Comparison of ENCODE assay signal across 8 cellular contexts in genomic region chrX:75154871-75155270, GRCh38. TPM values are rescaled to one million over a fixed set of nuclear protein-coding genes. Genes with fewer than 3 reads are reported as not detected.
DNase-seq lines count a peak whose midpoint lies in the region; ATAC-seq and TF ChIP-seq lines count a peak whose summit lies in the region.

No MANE protein-coding gene starts in this region.

- peaks cover 42% of the 10 kb centered on the region for H3K4me1 Mint-ChIP-seq in activated T-cell treated with anti-CD3 and anti-CD28 coated beads, Interleukin-2, amount 50 U/mL, for 72 hours (ENCODE audit: low read depth)

- peaks cover 6% of the 10 kb centered on the region; the same call in 1 of the 2 replicates for H3K4me1 ChIP-seq in SJCRH30
- peaks cover 0 to 30% (median 18%) of the 10 kb centered on the region in 4 donors for H3K4me1 ChIP-seq in esophagus muscularis mucosa
- H3K4me1 ChIP-seq in skeletal muscle tissue (ENCODE audit: control insufficient read depth in 3 of 3, insufficient read depth in 3 of 3, low read length in 3 of 3) = peaks cover 0 to 3% (median 2%) of the 10 kb centered on the region in 3 donors
- no peaks in the 10 kb centered on the region for H3K4me1 ChIP-seq in left lung

- TF ChIP-seq POLR2A in esophagus muscularis mucosa (IDR thresholded peaks at IDR 0.05; ENCODE audit: low read depth) = no peak

- H3K36me3 Mint-ChIP-seq in activated T-cell treated with anti-CD3 and anti-CD28 coated beads, Interleukin-2, amount 50 U/mL, for 72 hours (ENCODE audit: insufficient read depth in 2 of 2) = peaks cover 0 to 5% of the 10 kb centered on the region in 2 donors

- H3K9ac ChIP-seq in skeletal muscle tissue (ENCODE audit: low read depth in 1 of 3, low read length in 3 of 3) = peak overlapping the region in 2 of 3 donors; percentile 51 to 88

- no peak overlapping the region for H3K27ac ChIP-seq in SJCRH30
- H3K27ac ChIP-seq in esophagus muscularis mucosa (replicated peaks in 1 of 4) = no peak overlapping the region
- no peak overlapping the region for H3K27ac ChIP-seq in skeletal muscle tissue (ENCODE audit: low read depth, low read length)
- H3K27ac ChIP-seq in left lung = no peak overlapping the region

- no peaks in the 10 kb centered on the region for H3K27me3 Mint-ChIP-seq in activated T-cell treated with anti-CD3 and anti-CD28 coated beads, Interleukin-2, amount 50 U/mL, for 72 hours (ENCODE audit: low read depth)

- no peak for TF ChIP-seq EP300 in esophagus muscularis mucosa (IDR thresholded peaks at IDR 0.05)

- H3K4me3 ChIP-seq in SJCRH30 = peak overlapping the region; percentile 92
- peak overlapping the region in 3 of 4 donors; percentile 62 to 72 (median 70) for H3K4me3 ChIP-seq in esophagus muscularis mucosa
- H3K4me3 ChIP-seq in skeletal muscle tissue (ENCODE audit: low read length in 3 of 3) = peak overlapping the region in 2 of 3 donors; percentile 83 to 93
- peak overlapping the region in 1 of 2 donors; percentile 58 for H3K4me3 ChIP-seq in left lung

- H3K9me3 ChIP-seq in SJCRH30 (replicated peaks) (no peaks in the 10 kb centered on the region), esophagus muscularis mucosa (no peaks in the 10 kb centered on the region), skeletal muscle tissue (ENCODE audit: control insufficient read depth in 3 of 3, low read length in 3 of 3) (no peaks in the 10 kb centered on the region), left lung (no peaks in the 10 kb centered on the region)

- TF ChIP-seq CTCF in esophagus muscularis mucosa (IDR thresholded peaks at IDR 0.05) (no peak), left lung (IDR thresholded peaks at IDR 0.05) (no peak)

- no peak for ATAC-seq in activated T-cell treated with anti-CD3 and anti-CD28 coated beads, Interleukin-2, amount 50 U/mL, for 72 hours (replicated peaks in 1 of 2)
- no peak for ATAC-seq in left lung
- no peak for ATAC-seq in HG03571 (IDR thresholded peaks at IDR 0.05; ENCODE audit: unreplicated experiment)
- no peak for ATAC-seq in GM21717 (IDR thresholded peaks at IDR 0.05; ENCODE audit: unreplicated experiment)

- no peak for DNase-seq in activated T-cell treated with anti-CD3 and anti-CD28 coated beads, Interleukin-2, amount 50 U/mL, for 72 hours
- DNase-seq in activated T-cell treated with anti-CD3 and anti-CD28 coated beads, Interleukin-2, amount 50 U/mL, for 1 hour = no peak
- DNase-seq in SJCRH30 = no peak
- no peak for DNase-seq in esophagus muscularis mucosa (ENCODE audit: extremely low spot score)
- DNase-seq in left lung = no peak

- peak overlapping the region; percentile 99 for H3K27ac Mint-ChIP-seq in activated T-cell treated with anti-CD3 and anti-CD28 coated beads, Interleukin-2, amount 50 U/mL, for 72 hours

- H3K36me3 ChIP-seq in SJCRH30 (no peaks in the 10 kb centered on the region), esophagus muscularis mucosa (no peaks in the 10 kb centered on the region), skeletal muscle tissue (ENCODE audit: control insufficient read depth in 3 of 3, insufficient read depth in 3 of 3, low read length in 3 of 3) (no peaks in the 10 kb centered on the region), left lung (no peaks in the 10 kb centered on the region)

- intact Hi-C loops in esophagus muscularis mucosa (cut with DNase I) (loop anchor here (10.0 kb wide), 2 partner anchors 120 to 540 kb away; partner anchors contain the start of genes RLIM and UPRT), left lung (cut with DNase I) (no loop called here)

- H3K9me3 Mint-ChIP-seq in activated T-cell treated with anti-CD3 and anti-CD28 coated beads, Interleukin-2, amount 50 U/mL, for 72 hours = no peaks in the 10 kb centered on the region

- H3K27me3 ChIP-seq in SJCRH30 (no peaks in the 10 kb centered on the region), esophagus muscularis mucosa (no peaks in the 10 kb centered on the region), skeletal muscle tissue (ENCODE audit: control insufficient read depth in 3 of 3, insufficient read depth in 3 of 3, low read length in 3 of 3) (no peaks in the 10 kb centered on the region), left lung (no peaks in the 10 kb centered on the region)

- H3K4me3 Mint-ChIP-seq in activated T-cell treated with anti-CD3 and anti-CD28 coated beads, Interleukin-2, amount 50 U/mL, for 72 hours = peak overlapping the region; percentile 91 to 92

- 56% methylated on average over 1 of the region's 1 CpG for WGBS in esophagus muscularis mucosa

RNA-seq across cellular contexts. Expression of gene ABCB7, which starts 1.2 kb away (rescaled TPM):
- total RNA-seq in activated T-cell treated with anti-CD3 and anti-CD28 coated beads, Interleukin-2, amount 50 U/mL, for 72 hours = 10 to 100 TPM; 44.0 to 53.2 TPM
- 44.2 and 52.3 TPM in 2 replicates for total RNA-seq in SJCRH30 (2014; rRNA removed; shearing (Covaris generic))
- total RNA-seq in esophagus muscularis mucosa (10 to 100 TPM; 32.3 to 46.9 (median 37.5) TPM), skeletal muscle tissue (25.6 TPM), left lung (10 to 100 TPM; 22.5 to 23.4 TPM)
